ENCODE assay signal across 8 cellular contexts in the genomic region with DNA sequence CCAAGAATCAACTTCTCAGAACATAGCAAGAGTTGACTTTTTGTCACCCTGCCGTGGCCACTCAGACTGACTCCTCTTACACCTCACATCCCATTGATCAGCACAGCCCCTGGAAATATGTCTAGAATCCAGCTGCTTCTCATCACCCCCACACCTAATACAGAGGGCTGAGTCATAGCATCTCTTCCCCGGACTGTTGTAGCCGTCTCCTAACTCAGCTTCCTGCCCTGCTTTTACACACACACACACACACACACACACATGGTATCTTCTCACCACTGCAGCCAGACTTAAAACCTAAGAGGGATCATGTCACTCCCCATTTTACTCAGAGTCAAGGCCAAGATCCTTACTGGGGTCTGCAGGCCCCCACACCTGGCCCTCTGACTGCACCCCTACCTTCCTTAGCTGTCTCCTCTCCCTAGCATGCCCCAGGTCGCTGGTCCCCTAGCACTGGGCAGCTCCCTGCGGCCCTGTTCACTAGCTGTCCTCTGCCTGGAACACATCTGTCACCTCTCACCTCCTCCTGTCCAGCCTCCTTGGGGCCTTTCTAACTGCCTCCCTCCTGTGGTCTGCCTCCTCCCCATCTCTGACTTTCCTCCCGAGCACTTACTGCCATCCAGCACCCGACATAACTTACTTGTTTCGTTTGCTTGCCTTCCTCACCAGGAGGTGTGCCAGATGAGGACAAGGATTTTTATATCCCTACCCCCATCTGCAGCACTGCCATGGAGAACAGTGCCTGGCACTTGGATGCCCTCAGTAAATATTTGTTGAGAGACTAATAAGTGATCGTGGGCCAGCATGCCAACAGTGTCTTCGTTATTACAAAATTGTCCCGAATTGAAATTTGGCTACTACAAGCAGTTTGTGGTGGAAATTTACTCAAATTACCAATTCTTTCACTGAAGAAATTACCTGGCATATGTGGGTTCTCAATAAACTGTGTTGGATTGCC.
DNase-seq lines count a peak whose midpoint lies in the region; ATAC-seq and TF ChIP-seq lines count a peak whose summit lies in the region.

No MANE protein-coding gene starts in this region.

- no peak overlapping the region for H3K4me3 ChIP-seq in Karpas-422 (ENCODE audit: low read length)

- CTCF ChIA-PET in CD4-positive, alpha-beta T cell (lab: Charles Lee): no interaction called here

- H3K4me1 ChIP-seq in Karpas-422 (ENCODE audit: low read length): no peaks in the 10 kb centered on the region

- H3K36me3 Mint-ChIP-seq in CD4-positive, alpha-beta T cell (ENCODE audit: low read depth): no peaks in the 10 kb centered on the region
- peaks cover 3% of the 10 kb centered on the region for H3K36me3 Mint-ChIP-seq in activated naive CD8-positive, alpha-beta T cell treated with anti-CD3 and anti-CD28 coated beads, Interleukin-2, amount 50 U/mL, for 24 hours (ENCODE audit: low read depth)

- no peaks in the 10 kb centered on the region for H3K9me3 Mint-ChIP-seq in CD4-positive, alpha-beta T cell
- no peaks in the 10 kb centered on the region for H3K9me3 Mint-ChIP-seq in activated naive CD8-positive, alpha-beta T cell treated with anti-CD3 and anti-CD28 coated beads, Interleukin-2, amount 50 U/mL, for 24 hours

- no peaks in the 10 kb centered on the region for H3K27me3 Mint-ChIP-seq in CD4-positive, alpha-beta T cell
- H3K27me3 Mint-ChIP-seq in activated naive CD8-positive, alpha-beta T cell treated with anti-CD3 and anti-CD28 coated beads, Interleukin-2, amount 50 U/mL, for 24 hours: no peaks in the 10 kb centered on the region

- H3K27me3 ChIP-seq in CD4-positive, alpha-beta T cell (ENCODE audit: control insufficient read depth, insufficient read depth, low read length): no peaks in the 10 kb centered on the region
- H3K27me3 ChIP-seq in Karpas-422 (ENCODE audit: low read length): no peaks in the 10 kb centered on the region

- POLR2A ChIA-PET in CD4-positive, alpha-beta T cell (lab: Charles Lee): no interaction called here

- no peaks in the 10 kb centered on the region for H3K36me3 ChIP-seq in Karpas-422 (ENCODE audit: insufficient read depth, low read length)

- no peaks in the 10 kb centered on the region for H3K9me2 ChIP-seq in Karpas-422 (replicated peaks; ENCODE audit: insufficient read depth, low read length)

- peak overlapping the region; percentile 72 for H3K27ac Mint-ChIP-seq in CD4-positive, alpha-beta T cell
- peak overlapping the region; percentile 79 for H3K27ac Mint-ChIP-seq in activated naive CD8-positive, alpha-beta T cell treated with anti-CD3 and anti-CD28 coated beads, Interleukin-2, amount 50 U/mL, for 24 hours

- intact Hi-C loops in CD4-positive, alpha-beta T cell (cut with DNase I, micrococcal nuclease): loop anchor here in 1 of 2 experiments (5.0 kb wide), 3 partner anchors 57 to 1007 kb away; no protein-coding TSS in a partner anchor

- TF ChIP-seq CTCF in CD4-positive, alpha-beta T cell (IDR thresholded peaks at IDR 0.05): no peak
- TF ChIP-seq CTCF in GM10266 (IDR thresholded peaks at IDR 0.05; ENCODE audit: control insufficient read depth, insufficient read depth, low read depth, missing control alignments): no peak

- no peak overlapping the region for H2AFZ ChIP-seq in Karpas-422 (ENCODE audit: low read length)

- H3K4me1 Mint-ChIP-seq in CD4-positive, alpha-beta T cell (ENCODE audit: low read depth): peaks cover 65% of the 10 kb centered on the region
- peaks cover 59% of the 10 kb centered on the region for H3K4me1 Mint-ChIP-seq in activated naive CD8-positive, alpha-beta T cell treated with anti-CD3 and anti-CD28 coated beads, Interleukin-2, amount 50 U/mL, for 24 hours

- no peaks in the 10 kb centered on the region for H4K20me1 ChIP-seq in Karpas-422 (ENCODE audit: insufficient read depth, low read depth, low read length)

- ATAC-seq in CD4-positive, alpha-beta T cell (ENCODE audit: poor library complexity): peak; percentile 61
- ATAC-seq in activated naive CD8-positive, alpha-beta T cell treated with anti-CD3 and anti-CD28 coated beads, Interleukin-2, amount 50 U/mL, for 24 hours: peak; percentile 57

- H3K4me2 ChIP-seq in Karpas-422 (ENCODE audit: low read depth, low read length, poor library complexity, severe bottlenecking): no peak overlapping the region

- no peaks in the 10 kb centered on the region for H3K9me3 ChIP-seq in CD4-positive, alpha-beta T cell (ENCODE audit: control insufficient read depth, low read length)
- H3K9me3 ChIP-seq in Karpas-422 (ENCODE audit: low read length): no peaks in the 10 kb centered on the region

- H3K4me3 Mint-ChIP-seq in CD4-positive, alpha-beta T cell: peak overlapping the region; percentile 7
- H3K4me3 Mint-ChIP-seq in activated naive CD8-positive, alpha-beta T cell treated with anti-CD3 and anti-CD28 coated beads, Interleukin-2, amount 50 U/mL, for 24 hours: peak overlapping the region; percentile 7

- H3K79me2 ChIP-seq in Karpas-422 (ENCODE audit: low read length): no peaks in the 10 kb centered on the region

- no peak overlapping the region for H3K9ac ChIP-seq in Karpas-422 (ENCODE audit: low read length)

- H3K27ac ChIP-seq in CD4-positive, alpha-beta T cell (ENCODE audit: low read depth, low read length): no peak overlapping the region
- H3K27ac ChIP-seq in Karpas-422 (ENCODE audit: low read length): no peak overlapping the region

- peak in 2 of 10 experiments; percentile 10 to 22 for DNase-seq in CD4-positive, alpha-beta T cell
- DNase-seq in HS-5 (ENCODE audit: low read depth): peak; percentile 68
- no peak for DNase-seq in activated naive CD8-positive, alpha-beta T cell treated with anti-CD3 and anti-CD28 coated beads, Interleukin-2, amount 50 U/mL, for 24 hours
- peak; percentile 89 for DNase-seq in kidney glomerular epithelial cell (lab: John Stamatoyannopoulos, UW)
- DNase-seq in Karpas-422: no peak
- DNase-seq in GM10266 (ENCODE audit: extremely low spot score): no peak
- DNase-seq in middle frontal gyrus (ENCODE audit: extremely low spot score, low spot score): no peak
- DNase-seq in occipital lobe (lab: John Stamatoyannopoulos, UW): no peak

Comparison
In these comparisons a context has a peak if more than half of its experiments do, and no peak if none do; other contexts are left out.
1. DNase-seq: peak in HS-5 (single experiment) and kidney glomerular epithelial cell (single experiment); none in activated naive CD8-positive, alpha-beta T cell treated with anti-CD3 and anti-CD28 coated beads, Interleukin-2, amount 50 U/mL, for 24 hours (single experiment), Karpas-422 (single experiment), GM10266 (single experiment), middle frontal gyrus (single experiment) and occipital lobe (single experiment).